Comparison of ENCODE assay signal across 17 cellular contexts in genomic region chr4:8689741-8690140, GRCh38.
"Had no signal": no experiment of that assay in that cellular context is flagged by ENCODE, and none has a peak within 500 bp of the region (broad histone marks: within the 10 kb centered on the region; RNA-seq: fewer than 3 reads in every experiment).

No MANE protein-coding gene starts in this region.

- FAIRE-seq: astrocyte, colon had no signal

- H3K27ac ChIP-seq: adrenal gland, esophagus squamous epithelium, gastrocnemius medialis, testis had no signal

- H3K27me3 ChIP-seq: testis had no signal

- H3K4me1 ChIP-seq: adrenal gland, esophagus squamous epithelium, gastrocnemius medialis, testis had no signal

- H3K36me3 ChIP-seq: adrenal gland, esophagus squamous epithelium, gastrocnemius medialis had no signal

- DNase-seq: activated B cell treated with CpG ODN at 0.5 μM for 24 hours; activated CD4-positive, alpha-beta T cell treated with anti-CD3 and anti-CD28 coated beads for 36 hours; activated CD4-positive, alpha-beta T cell treated with anti-CD3 and anti-CD28 coated beads, Interleukin-2, amount 50 U/mL, for 4 hours; esophagus squamous epithelium; hippocampal formation; mucosa of descending colon; occipital lobe; stimulated activated CD4-positive, alpha-beta T cell treated with anti-CD3 and anti-CD28 coated beads, Interleukin-2, amount 100 ng/mL, for 48 hours; stimulated activated CD8-positive, alpha-beta memory T cell treated with anti-CD3 and anti-CD28 coated beads, Interleukin-4, amount 100 ng/mL, for 48 hours; stimulated activated naive B cell treated with anti-CD40 and anti-IgM and Interleukin-4, amounts not matched to agents 10 μg/mL and 1 μg/mL and 100 μg/mL, for 72 hours; T1000; testis had no signal

- H3K4me3 ChIP-seq: adrenal gland, esophagus squamous epithelium, gastrocnemius medialis, mucosa of descending colon, smooth muscle cell, testis had no signal

- H3K9me3 ChIP-seq: adrenal gland, esophagus squamous epithelium, gastrocnemius medialis, mucosa of descending colon, testis had no signal
